2 cellular contexts compared by ENCODE assay signal in the genomic region with DNA sequence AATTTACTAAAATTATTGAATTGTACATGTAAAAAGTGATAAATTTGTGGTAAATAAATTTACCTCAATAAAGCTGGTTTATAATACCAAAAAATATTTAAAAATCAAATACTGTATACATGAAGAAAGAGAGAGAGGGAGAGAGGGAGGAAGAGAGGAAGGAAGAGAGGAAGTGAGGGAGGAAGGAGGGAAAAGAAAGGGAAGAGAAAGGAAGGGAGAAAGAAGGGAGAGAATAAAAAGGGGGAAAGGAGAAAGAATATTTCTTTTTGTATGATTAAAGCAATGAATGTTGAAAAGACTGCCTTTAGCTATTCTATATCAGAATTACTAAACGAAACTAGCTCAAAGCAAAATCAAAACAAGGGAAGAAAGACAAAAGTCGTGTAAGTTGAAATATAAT.
TF ChIP-seq lines count a peak whose summit lies in the region.

No MANE protein-coding gene starts in this region.

TF ChIP-seq in GM23338, 12 proteins besides CTCF, POLR2A, EP300 and RAD21 (continued from another document):
- TF ChIP-seq, protein P1, sequence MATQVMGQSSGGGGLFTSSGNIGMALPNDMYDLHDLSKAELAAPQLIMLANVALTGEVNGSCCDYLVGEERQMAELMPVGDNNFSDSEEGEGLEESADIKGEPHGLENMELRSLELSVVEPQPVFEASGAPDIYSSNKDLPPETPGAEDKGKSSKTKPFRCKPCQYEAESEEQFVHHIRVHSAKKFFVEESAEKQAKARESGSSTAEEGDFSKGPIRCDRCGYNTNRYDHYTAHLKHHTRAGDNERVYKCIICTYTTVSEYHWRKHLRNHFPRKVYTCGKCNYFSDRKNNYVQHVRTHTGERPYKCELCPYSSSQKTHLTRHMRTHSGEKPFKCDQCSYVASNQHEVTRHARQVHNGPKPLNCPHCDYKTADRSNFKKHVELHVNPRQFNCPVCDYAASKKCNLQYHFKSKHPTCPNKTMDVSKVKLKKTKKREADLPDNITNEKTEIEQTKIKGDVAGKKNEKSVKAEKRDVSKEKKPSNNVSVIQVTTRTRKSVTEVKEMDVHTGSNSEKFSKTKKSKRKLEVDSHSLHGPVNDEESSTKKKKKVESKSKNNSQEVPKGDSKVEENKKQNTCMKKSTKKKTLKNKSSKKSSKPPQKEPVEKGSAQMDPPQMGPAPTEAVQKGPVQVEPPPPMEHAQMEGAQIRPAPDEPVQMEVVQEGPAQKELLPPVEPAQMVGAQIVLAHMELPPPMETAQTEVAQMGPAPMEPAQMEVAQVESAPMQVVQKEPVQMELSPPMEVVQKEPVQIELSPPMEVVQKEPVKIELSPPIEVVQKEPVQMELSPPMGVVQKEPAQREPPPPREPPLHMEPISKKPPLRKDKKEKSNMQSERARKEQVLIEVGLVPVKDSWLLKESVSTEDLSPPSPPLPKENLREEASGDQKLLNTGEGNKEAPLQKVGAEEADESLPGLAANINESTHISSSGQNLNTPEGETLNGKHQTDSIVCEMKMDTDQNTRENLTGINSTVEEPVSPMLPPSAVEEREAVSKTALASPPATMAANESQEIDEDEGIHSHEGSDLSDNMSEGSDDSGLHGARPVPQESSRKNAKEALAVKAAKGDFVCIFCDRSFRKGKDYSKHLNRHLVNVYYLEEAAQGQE (IDR thresholded peaks at IDR 0.05; ENCODE audit: unreplicated experiment) = no peak
- TF ChIP-seq POLR2AphosphoS5 (IDR thresholded peaks at IDR 0.05; ENCODE audit: low read depth) (no peak), NANOG (IDR thresholded peaks at IDR 0.05; ENCODE audit: borderline replicate concordance) (no peak), EZH2 (IDR thresholded peaks at IDR 0.05; ENCODE audit: low read depth, unreplicated experiment) (no peak), CREB1 (CRISPR knock-in tag; IDR thresholded peaks at IDR 0.05; ENCODE audit: low read depth) (no peak), EZH2phosphoT487 (IDR thresholded peaks at IDR 0.05; ENCODE audit: unreplicated experiment) (no peak), JUNB (IDR thresholded peaks at IDR 0.05; ENCODE audit: unreplicated experiment) (no peak), ZNF331 (CRISPR knock-in tag; IDR thresholded peaks at IDR 0.05; ENCODE audit: low read depth) (no peak)
- TF ChIP-seq, protein P2, sequence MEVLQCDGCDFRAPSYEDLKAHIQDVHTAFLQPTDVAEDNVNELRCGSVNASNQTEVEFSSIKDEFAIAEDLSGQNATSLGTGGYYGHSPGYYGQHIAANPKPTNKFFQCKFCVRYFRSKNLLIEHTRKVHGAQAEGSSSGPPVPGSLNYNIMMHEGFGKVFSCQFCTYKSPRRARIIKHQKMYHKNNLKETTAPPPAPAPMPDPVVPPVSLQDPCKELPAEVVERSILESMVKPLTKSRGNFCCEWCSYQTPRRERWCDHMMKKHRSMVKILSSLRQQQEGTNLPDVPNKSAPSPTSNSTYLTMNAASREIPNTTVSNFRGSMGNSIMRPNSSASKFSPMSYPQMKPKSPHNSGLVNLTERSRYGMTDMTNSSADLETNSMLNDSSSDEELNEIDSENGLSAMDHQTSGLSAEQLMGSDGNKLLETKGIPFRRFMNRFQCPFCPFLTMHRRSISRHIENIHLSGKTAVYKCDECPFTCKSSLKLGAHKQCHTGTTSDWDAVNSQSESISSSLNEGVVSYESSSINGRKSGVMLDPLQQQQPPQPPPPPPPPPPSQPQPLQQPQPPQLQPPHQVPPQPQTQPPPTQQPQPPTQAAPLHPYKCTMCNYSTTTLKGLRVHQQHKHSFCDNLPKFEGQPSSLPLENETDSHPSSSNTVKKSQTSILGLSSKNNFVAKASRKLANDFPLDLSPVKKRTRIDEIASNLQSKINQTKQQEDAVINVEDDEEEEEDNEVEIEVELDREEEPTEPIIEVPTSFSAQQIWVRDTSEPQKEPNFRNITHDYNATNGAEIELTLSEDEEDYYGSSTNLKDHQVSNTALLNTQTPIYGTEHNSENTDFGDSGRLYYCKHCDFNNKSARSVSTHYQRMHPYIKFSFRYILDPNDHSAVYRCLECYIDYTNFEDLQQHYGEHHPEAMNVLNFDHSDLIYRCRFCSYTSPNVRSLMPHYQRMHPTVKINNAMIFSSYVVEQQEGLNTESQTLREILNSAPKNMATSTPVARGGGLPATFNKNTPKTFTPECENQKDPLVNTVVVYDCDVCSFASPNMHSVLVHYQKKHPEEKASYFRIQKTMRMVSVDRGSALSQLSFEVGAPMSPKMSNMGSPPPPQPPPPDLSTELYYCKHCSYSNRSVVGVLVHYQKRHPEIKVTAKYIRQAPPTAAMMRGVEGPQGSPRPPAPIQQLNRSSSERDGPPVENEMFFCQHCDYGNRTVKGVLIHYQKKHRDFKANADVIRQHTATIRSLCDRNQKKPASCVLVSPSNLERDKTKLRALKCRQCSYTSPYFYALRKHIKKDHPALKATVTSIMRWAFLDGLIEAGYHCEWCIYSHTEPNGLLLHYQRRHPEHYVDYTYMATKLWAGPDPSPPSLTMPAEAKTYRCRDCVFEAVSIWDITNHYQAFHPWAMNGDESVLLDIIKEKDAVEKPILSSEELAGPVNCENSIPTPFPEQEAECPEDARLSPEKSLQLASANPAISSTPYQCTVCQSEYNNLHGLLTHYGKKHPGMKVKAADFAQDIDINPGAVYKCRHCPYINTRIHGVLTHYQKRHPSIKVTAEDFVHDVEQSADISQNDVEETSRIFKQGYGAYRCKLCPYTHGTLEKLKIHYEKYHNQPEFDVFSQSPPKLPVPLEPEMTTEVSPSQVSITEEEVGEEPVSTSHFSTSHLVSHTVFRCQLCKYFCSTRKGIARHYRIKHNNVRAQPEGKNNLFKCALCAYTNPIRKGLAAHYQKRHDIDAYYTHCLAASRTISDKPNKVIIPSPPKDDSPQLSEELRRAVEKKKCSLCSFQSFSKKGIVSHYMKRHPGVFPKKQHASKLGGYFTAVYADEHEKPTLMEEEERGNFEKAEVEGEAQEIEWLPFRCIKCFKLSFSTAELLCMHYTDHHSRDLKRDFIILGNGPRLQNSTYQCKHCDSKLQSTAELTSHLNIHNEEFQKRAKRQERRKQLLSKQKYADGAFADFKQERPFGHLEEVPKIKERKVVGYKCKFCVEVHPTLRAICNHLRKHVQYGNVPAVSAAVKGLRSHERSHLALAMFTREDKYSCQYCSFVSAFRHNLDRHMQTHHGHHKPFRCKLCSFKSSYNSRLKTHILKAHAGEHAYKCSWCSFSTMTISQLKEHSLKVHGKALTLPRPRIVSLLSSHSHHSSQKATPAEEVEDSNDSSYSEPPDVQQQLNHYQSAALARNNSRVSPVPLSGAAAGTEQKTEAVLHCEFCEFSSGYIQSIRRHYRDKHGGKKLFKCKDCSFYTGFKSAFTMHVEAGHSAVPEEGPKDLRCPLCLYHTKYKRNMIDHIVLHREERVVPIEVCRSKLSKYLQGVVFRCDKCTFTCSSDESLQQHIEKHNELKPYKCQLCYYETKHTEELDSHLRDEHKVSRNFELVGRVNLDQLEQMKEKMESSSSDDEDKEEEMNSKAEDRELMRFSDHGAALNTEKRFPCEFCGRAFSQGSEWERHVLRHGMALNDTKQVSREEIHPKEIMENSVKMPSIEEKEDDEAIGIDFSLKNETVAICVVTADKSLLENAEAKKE (CRISPR knock-in tag; IDR thresholded peaks at IDR 0.05) = no peak
- TF ChIP-seq, protein P3, sequence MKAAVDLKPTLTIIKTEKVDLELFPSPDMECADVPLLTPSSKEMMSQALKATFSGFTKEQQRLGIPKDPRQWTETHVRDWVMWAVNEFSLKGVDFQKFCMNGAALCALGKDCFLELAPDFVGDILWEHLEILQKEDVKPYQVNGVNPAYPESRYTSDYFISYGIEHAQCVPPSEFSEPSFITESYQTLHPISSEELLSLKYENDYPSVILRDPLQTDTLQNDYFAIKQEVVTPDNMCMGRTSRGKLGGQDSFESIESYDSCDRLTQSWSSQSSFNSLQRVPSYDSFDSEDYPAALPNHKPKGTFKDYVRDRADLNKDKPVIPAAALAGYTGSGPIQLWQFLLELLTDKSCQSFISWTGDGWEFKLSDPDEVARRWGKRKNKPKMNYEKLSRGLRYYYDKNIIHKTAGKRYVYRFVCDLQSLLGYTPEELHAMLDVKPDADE (IDR thresholded peaks at IDR 0.05) = no peak

TF ChIP-seq in K562, 482 proteins besides CTCF, POLR2A, EP300 and RAD21 (continued from another document):
- TF ChIP-seq, protein P4, sequence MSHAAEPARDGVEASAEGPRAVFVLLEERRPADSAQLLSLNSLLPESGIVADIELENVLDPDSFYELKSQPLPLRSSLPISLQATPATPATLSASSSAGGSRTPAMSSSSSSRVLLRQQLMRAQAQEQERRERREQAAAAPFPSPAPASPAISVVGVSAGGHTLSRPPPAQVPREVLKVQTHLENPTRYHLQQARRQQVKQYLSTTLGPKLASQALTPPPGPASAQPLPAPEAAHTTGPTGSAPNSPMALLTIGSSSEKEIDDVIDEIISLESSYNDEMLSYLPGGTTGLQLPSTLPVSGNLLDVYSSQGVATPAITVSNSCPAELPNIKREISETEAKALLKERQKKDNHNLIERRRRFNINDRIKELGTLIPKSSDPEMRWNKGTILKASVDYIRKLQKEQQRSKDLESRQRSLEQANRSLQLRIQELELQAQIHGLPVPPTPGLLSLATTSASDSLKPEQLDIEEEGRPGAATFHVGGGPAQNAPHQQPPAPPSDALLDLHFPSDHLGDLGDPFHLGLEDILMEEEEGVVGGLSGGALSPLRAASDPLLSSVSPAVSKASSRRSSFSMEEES (CRISPR knock-in tag; IDR thresholded peaks at IDR 0.05) = no peak
- TF ChIP-seq RBM17 (IDR thresholded peaks at IDR 0.05; ENCODE audit: borderline replicate concordance, low read depth, low read length) = no peak
